ENCODE assay signal across 17 cellular contexts in the genomic region with DNA sequence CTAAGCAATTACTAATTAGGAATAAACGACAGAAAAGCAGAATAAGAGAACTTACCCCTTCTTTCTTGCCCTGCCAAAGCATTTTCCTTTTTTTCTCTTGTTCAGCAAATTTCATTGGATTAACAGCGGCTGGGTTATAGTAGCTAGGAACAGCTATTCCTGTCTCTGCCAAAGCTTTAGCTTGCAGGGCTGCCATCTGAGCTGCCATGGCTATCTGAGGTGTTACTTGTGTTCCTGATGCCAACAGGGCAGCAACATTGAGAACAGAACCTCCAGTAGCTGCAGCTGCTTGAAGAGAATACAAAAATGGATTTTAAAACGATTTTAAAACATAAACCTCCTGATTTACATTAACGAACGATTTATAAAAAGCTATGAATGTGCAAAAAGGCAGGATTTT.
"Had no signal": no experiment of that assay in that cellular context is flagged by ENCODE, and none has a peak within 500 bp of the region (broad histone marks: within the 10 kb centered on the region; RNA-seq: fewer than 3 reads in every experiment).

No MANE protein-coding gene starts in this region.

- H3K27me3 Mint-ChIP-seq: memory B cell had no signal

- H3K4me3 Mint-ChIP-seq: memory B cell, mesothelial cell of epicardium, natural killer cell, neural crest cell had no signal

- H3K27ac Mint-ChIP-seq: memory B cell, mesothelial cell of epicardium, natural killer cell had no signal

- H3K9me3 ChIP-seq: colonic mucosa, esophagus squamous epithelium, lower lobe of right lung had no signal

- DNase-seq: colonic mucosa; dermis blood vessel endothelial cell; esophagus squamous epithelium; foreskin keratinocyte; hippocampal formation; kidney glomerular epithelial cell; lower lobe of right lung; natural killer cell; posterior cingulate gyrus; small intestine; stimulated activated CD4-positive, alpha-beta T cell treated with anti-CD3 and anti-CD28 coated beads, Interleukin-2, amount 100 ng/mL, for 48 hours; stimulated activated naive CD4-positive, alpha-beta T cell treated with Interleukin-2 at 50 U/mL for 16 hours; trophoblast cell had no signal

- ATAC-seq: foreskin keratinocyte, left lobe of liver, lower lobe of right lung, natural killer cell had no signal

- H3K4me3 ChIP-seq: colonic mucosa, esophagus squamous epithelium, lower lobe of right lung had no signal

- H3K9me3 Mint-ChIP-seq: memory B cell, mesothelial cell of epicardium, natural killer cell, neural crest cell had no signal

- H3K27me3 ChIP-seq: colonic mucosa, esophagus squamous epithelium, foreskin keratinocyte had no signal

- H3K4me1 ChIP-seq: colonic mucosa, esophagus squamous epithelium, foreskin keratinocyte, lower lobe of right lung had no signal

- H3K27ac ChIP-seq: colonic mucosa, esophagus squamous epithelium, foreskin keratinocyte, lower lobe of right lung had no signal

- H3K4me1 Mint-ChIP-seq: memory B cell, mesothelial cell of epicardium, natural killer cell, neural crest cell had no signal
